9 cellular contexts compared by ENCODE assay signal in genomic region chr2:74334931-74335333, GRCh38. TPM values are rescaled to one million over a fixed set of nuclear protein-coding genes. Genes with fewer than 3 reads are reported as not detected.
DNase-seq lines count a peak whose midpoint lies in the region; ATAC-seq and TF ChIP-seq lines count a peak whose summit lies in the region.
"Had no signal": no experiment of that assay in that cellular context is flagged by ENCODE, and none has a peak within 500 bp of the region (broad histone marks: within the 10 kb centered on the region; RNA-seq: fewer than 3 reads in every experiment).

No MANE protein-coding gene starts in this region.

- no peaks in the 10 kb centered on the region for H3K9me3 ChIP-seq in body of pancreas
- no peaks in the 10 kb centered on the region for H3K9me3 ChIP-seq in iPS DF 6.9 (ENCODE audit: control insufficient read depth, insufficient read depth, low read length)
- H3K9me3 ChIP-seq in spleen: no peaks in the 10 kb centered on the region
- H3K9me3 ChIP-seq: BLaER1 had no signal

- no peaks in the 10 kb centered on the region for H3K4me1 ChIP-seq in body of pancreas
- no peaks in the 10 kb centered on the region for H3K4me1 ChIP-seq in iPS DF 6.9 (ENCODE audit: control insufficient read depth, insufficient read depth, low read length)
- peaks cover 0 to 8% (median 2%) of the 10 kb centered on the region in 6 donors for H3K4me1 ChIP-seq in spleen
- H3K4me1 ChIP-seq: BLaER1 had no signal

- no peaks in the 10 kb centered on the region for H3K27me3 ChIP-seq in body of pancreas
- H3K27me3 ChIP-seq in iPS DF 6.9 (ENCODE audit: control insufficient read depth, insufficient read depth, low read length): no peaks in the 10 kb centered on the region
- H3K27me3 ChIP-seq in spleen (replicated peaks in 1 of 7): no peaks in the 10 kb centered on the region
- H3K27me3 ChIP-seq: BLaER1 had no signal

- H3K4me3 ChIP-seq in body of pancreas (no peak overlapping the region), iPS DF 6.9 (ENCODE audit: low read length) (no peak overlapping the region), spleen (no peak overlapping the region)
- H3K4me3 ChIP-seq: BLaER1 had no signal

- WGBS in body of pancreas, 2 donors: 37 to 39% methylated on average over 3 of the region's 3 CpGs
- WGBS in iPS DF 6.9 (ENCODE audit: insufficient coverage, insufficient read length): no CpG with 5 or more reads among the region's 3 CpGs
- WGBS in spleen, 5 donors: 34 to 42% (median 37%) methylated on average over 3 of the region's 3 CpGs

- TF ChIP-seq CTCF in body of pancreas (IDR thresholded peaks at IDR 0.05) (peak; percentile 73 to 94 (median 82)), spleen (IDR thresholded peaks at IDR 0.05 in 8 of 11, conservative IDR thresholded peaks at IDR 0.05 in 3 of 11) (peak; percentile 64 to 97 (median 91))

- H3K27ac ChIP-seq in body of pancreas: no peak overlapping the region
- H3K27ac ChIP-seq in iPS DF 6.9 (ENCODE audit: low read length): no peak overlapping the region
- H3K27ac ChIP-seq in spleen: no peak overlapping the region
- H3K27ac ChIP-seq: BLaER1 had no signal

- ATAC-seq in body of pancreas (peak; percentile 89), GM21576 (IDR thresholded peaks at IDR 0.05; ENCODE audit: unreplicated experiment) (no peak)

- no peaks in the 10 kb centered on the region for H3K36me3 ChIP-seq in body of pancreas (replicated peaks in 1 of 2; ENCODE audit: insufficient read depth in 1 of 2, low read depth in 2 of 2)
- no peaks in the 10 kb centered on the region for H3K36me3 ChIP-seq in iPS DF 6.9 (ENCODE audit: control insufficient read depth, insufficient read depth, low read length)
- peaks cover 0 to 30% (median 0%) of the 10 kb centered on the region in 6 donors for H3K36me3 ChIP-seq in spleen

- DNase-seq in NCI-H510A treated with DMSO at 0.1 percent for 48 hours (lab: John Stamatoyannopoulos, UW) (peak; percentile 55), NCI-H510A (lab: John Stamatoyannopoulos, UW) (no peak), NCI-H1694 treated with DMSO at 0.1 percent for 48 hours (lab: John Stamatoyannopoulos, UW) (peak; percentile 38), UCSD-AML1 (lab: John Stamatoyannopoulos, UW; ENCODE audit: unreplicated experiment) (peak; percentile 63), body of pancreas (peak; percentile 67 to 77 (median 75)), iPS DF 6.9 (ENCODE audit: low read depth, low spot score) (peak; percentile 41), spleen (peak; percentile 87)

- intact Hi-C loops in body of pancreas (cut with DNase I) (loop anchor here (10.0 kb wide), 1 partner anchor 510 kb away; the partner anchor contains the start of gene STAMBP), spleen (cut with DNase I; ENCODE audit: low total_unique reads) (loop anchor here (5.0 kb wide), 1 partner anchor 83 kb away; no protein-coding TSS in a partner anchor)

- TF ChIP-seq POLR2A in body of pancreas (IDR thresholded peaks at IDR 0.05) (no peak), spleen (IDR thresholded peaks at IDR 0.05) (no peak)

RNA-seq across cellular contexts. Expression of gene SLC4A5, which starts 8.3 kb away (rescaled TPM):
- total RNA-seq in body of pancreas: 1 to 10 TPM; 2.3 to 8.3 TPM
- 1 to 10 TPM; 2.1 to 9.7 (median 3.9) TPM for total RNA-seq in spleen
- 1 to 10 TPM in 1 of 3 donors, under 1 TPM in 2; 0.45 to 1.1 (median 0.62) TPM for polyA plus RNA-seq in spleen

RNA-seq across cellular contexts. Expression of gene DCTN1, which starts 45.2 kb away (rescaled TPM):
- total RNA-seq in body of pancreas (10 to 100 TPM; 71.3 to 82.4 TPM), spleen (100 to 1,000 TPM in 4 of 7 donors, 10 to 100 TPM in 3; 81.8 to 113 (median 100) TPM)
- 10 to 100 TPM; 47.8 to 77.2 (median 53.7) TPM for polyA plus RNA-seq in spleen
